Comparison of ENCODE assay signal across 8 cellular contexts in the genomic region with DNA sequence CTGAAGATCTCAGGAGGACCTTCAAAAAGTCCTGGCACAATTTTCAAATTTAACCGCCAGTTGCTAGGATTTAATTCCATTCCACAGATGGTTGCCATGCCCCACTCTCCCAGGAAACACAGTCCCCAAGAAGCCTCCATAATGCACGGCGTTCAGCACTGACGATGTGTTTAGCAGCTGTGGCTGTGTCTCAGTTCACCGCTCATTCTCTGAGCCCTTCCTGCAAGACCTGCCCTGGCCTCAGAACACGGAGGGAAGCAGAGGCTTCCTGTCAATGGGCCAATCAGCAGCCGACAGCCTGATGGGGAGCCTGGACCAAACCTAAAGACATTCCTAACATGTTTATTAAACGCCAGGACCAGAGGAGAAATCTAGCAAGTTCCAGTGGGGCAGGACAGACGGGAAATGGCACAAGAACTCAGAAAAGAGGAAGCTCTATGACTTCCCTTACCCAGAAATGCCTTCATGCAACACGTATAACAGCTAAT. TPM values are rescaled to one million over a fixed set of nuclear protein-coding genes. Genes with fewer than 3 reads are reported as not detected.
DNase-seq lines count a peak whose midpoint lies in the region; ATAC-seq and TF ChIP-seq lines count a peak whose summit lies in the region.

No MANE protein-coding gene starts in this region.

- peak; percentile 73 for ATAC-seq in GM21786 (IDR thresholded peaks at IDR 0.05; ENCODE audit: unreplicated experiment)
- ATAC-seq in GM18873 (IDR thresholded peaks at IDR 0.05; ENCODE audit: low FRiP score, unreplicated experiment), result no peak

- H3K9me3 ChIP-seq in Caco-2 (no peaks in the 10 kb centered on the region), Peyer's patch (no peaks in the 10 kb centered on the region), skeletal muscle tissue (ENCODE audit: control insufficient read depth in 3 of 3, low read length in 3 of 3) (no peaks in the 10 kb centered on the region)

- no peak for TF ChIP-seq POLR2A in Peyer's patch (IDR thresholded peaks at IDR 0.05)

- peak overlapping the region; percentile 44 for H3K4me3 Mint-ChIP-seq in Caco-2 (ENCODE audit: unreplicated experiment)

- no peaks in the 10 kb centered on the region for H3K36me3 ChIP-seq in Caco-2 (ENCODE audit: control insufficient read depth, insufficient read depth, low read length)
- H3K36me3 ChIP-seq in Peyer's patch, result no peaks in the 10 kb centered on the region
- H3K36me3 ChIP-seq in skeletal muscle tissue (ENCODE audit: control insufficient read depth in 3 of 3, insufficient read depth in 3 of 3, low read length in 3 of 3), result peaks cover 0 to 3% (median 2%) of the 10 kb centered on the region in 3 donors

- POLR2A ChIA-PET in Caco-2 (lab: Charles Lee), result interaction anchor here (0.7 kb wide), 1 partner anchor 77 kb away, joined by 3 read pairs; no protein-coding TSS in a partner anchor

- DNase-seq in Caco-2 (peak; percentile 52 to 66), Peyer's patch (peak in 2 of 3 donors; percentile 50 to 51), globus pallidus (ENCODE audit: low spot score) (peak; percentile 35), kidney glomerular epithelial cell (lab: John Stamatoyannopoulos, UW) (no peak), NCI-H446 (lab: John Stamatoyannopoulos, UW) (no peak)

- no TSS peak for BruUV-seq in Caco-2 (replicated peaks; lab: Mats Ljungman, UMichigan)

- H3K4me1 ChIP-seq in Caco-2 (peaks cover 30% of the 10 kb centered on the region), Peyer's patch (no peaks in the 10 kb centered on the region), skeletal muscle tissue (ENCODE audit: control insufficient read depth in 3 of 3, insufficient read depth in 3 of 3, low read length in 3 of 3) (peaks cover 20 to 31% (median 30%) of the 10 kb centered on the region in 3 donors)

- H3K4me3 ChIP-seq in Caco-2 (ENCODE audit: low read depth, low read length) (no peak overlapping the region), Peyer's patch (no peak overlapping the region), skeletal muscle tissue (ENCODE audit: low read length in 3 of 3) (peak overlapping the region; percentile 48 to 65 (median 56))

- H3K27me3 ChIP-seq in Caco-2 (replicated peaks; ENCODE audit: control insufficient read depth, insufficient read depth, low read length), result no peaks in the 10 kb centered on the region
- H3K27me3 ChIP-seq in Peyer's patch, result no peaks in the 10 kb centered on the region
- H3K27me3 ChIP-seq in skeletal muscle tissue (ENCODE audit: control insufficient read depth in 3 of 3, insufficient read depth in 3 of 3, low read length in 3 of 3), result no peaks in the 10 kb centered on the region

- H3K9me3 Mint-ChIP-seq in Caco-2 (ENCODE audit: unreplicated experiment), result no peaks in the 10 kb centered on the region

- no peaks in the 10 kb centered on the region for H3K27me3 Mint-ChIP-seq in Caco-2 (ENCODE audit: insufficient read depth, unreplicated experiment)

- CTCF ChIA-PET in Caco-2 (lab: Charles Lee), result no interaction called here

- H3K9ac ChIP-seq in skeletal muscle tissue (ENCODE audit: low read depth in 1 of 3, low read length in 3 of 3), result peak overlapping the region in 2 of 3 donors; percentile 39 to 76

- H3K27ac ChIP-seq in Peyer's patch (peak overlapping the region in 1 of 4 donors; percentile 66), skeletal muscle tissue (ENCODE audit: low read depth, low read length) (peak overlapping the region; percentile 68)

- TF ChIP-seq CTCF in Caco-2 (IDR thresholded peaks at IDR 0.05; ENCODE audit: insufficient read depth in 1 of 2, low read depth in 1 of 2, low read length in 1 of 2, severe bottlenecking in 1 of 2, unreplicated experiment in 1 of 2), result no peak
- no peak for TF ChIP-seq CTCF in Peyer's patch (IDR thresholded peaks at IDR 0.05)

- H3K27ac Mint-ChIP-seq in Caco-2 (ENCODE audit: unreplicated experiment), result peak overlapping the region; percentile 42

- no peaks in the 10 kb centered on the region for H3K36me3 Mint-ChIP-seq in Caco-2 (ENCODE audit: insufficient read depth, unreplicated experiment)

- intact Hi-C loops in Caco-2 (cut with micrococcal nuclease; ENCODE audit: unreplicated experiment), result no loop called here

- peaks cover 26% of the 10 kb centered on the region for H3K4me1 Mint-ChIP-seq in Caco-2 (ENCODE audit: low read depth, unreplicated experiment)

RNA-seq across cellular contexts. Expression of a gene that starts 4.9 kb away (rescaled TPM):
- total RNA-seq in Caco-2 (2022) (1.2 and 1.8 TPM in 2 replicates), Peyer's patch (not detected), skeletal muscle tissue (13.6 TPM)

RNA-seq across cellular contexts. Expression of a gene that starts 53.8 kb away (rescaled TPM):
- total RNA-seq in Caco-2 (2022) (55.2 and 56.3 TPM in 2 replicates), Peyer's patch (1 to 10 TPM; 1.9 to 9.1 (median 5.1) TPM), skeletal muscle tissue (3.1 TPM)

RNA-seq across cellular contexts. Expression of a gene that starts 54.3 kb away (rescaled TPM):
- total RNA-seq in Caco-2 (2022) (120 and 135 TPM in 2 replicates), Peyer's patch (10 to 100 TPM; 48.1 to 96.2 (median 56.1) TPM), skeletal muscle tissue (107 TPM)

Comparison
In these comparisons a context has a peak if more than half of its experiments do, and no peak if none do; other contexts are left out.
1. DNase-seq: peak in Caco-2 (2 of 2), Peyer's patch (2 of 3) and globus pallidus (single experiment); none in kidney glomerular epithelial cell (single experiment) and NCI-H446 (0 of 2).
2. H3K4me3 ChIP-seq: peak in skeletal muscle tissue (3 of 3); none in Caco-2 (single experiment) and Peyer's patch (0 of 4).